ENCODE assay signal across 17 cellular contexts in the genomic region with DNA sequence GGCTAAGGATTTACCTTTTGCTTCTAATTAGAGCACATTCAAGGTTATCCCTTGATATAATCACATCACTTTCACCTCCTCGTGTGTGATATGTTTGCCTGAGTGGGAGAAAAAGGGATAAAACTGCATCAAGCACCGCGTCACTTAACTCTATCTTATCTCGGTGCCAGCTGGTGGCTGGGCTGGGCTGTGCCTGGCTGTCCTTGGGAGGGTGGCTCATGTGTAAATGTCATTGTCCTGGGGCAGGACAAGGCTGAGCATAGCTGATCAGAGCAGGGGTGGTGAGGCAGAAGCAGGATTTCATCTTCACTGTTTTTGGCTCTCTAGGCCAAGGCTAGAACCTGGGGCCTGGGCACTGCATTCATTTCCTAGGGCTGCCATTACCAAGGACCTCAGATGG.
DNase-seq lines count a peak whose midpoint lies in the region; ATAC-seq and TF ChIP-seq lines count a peak whose summit lies in the region.
"Had no signal": no experiment of that assay in that cellular context is flagged by ENCODE, and none has a peak within 500 bp of the region (broad histone marks: within the 10 kb centered on the region; RNA-seq: fewer than 3 reads in every experiment).

No MANE protein-coding gene starts in this region.

- H3K27ac ChIP-seq in heart left ventricle = peak overlapping the region in 5 of 12 donors; percentile 38 to 88 (median 56)
- H3K27ac ChIP-seq in testis = no peak overlapping the region

- H3K27me3 ChIP-seq in heart left ventricle (no peaks in the 10 kb centered on the region), testis (no peaks in the 10 kb centered on the region)
- H3K27me3 ChIP-seq: BLaER1 treated with 17β-estradiol and CSF1 and Interleukin-3, amounts not matched to agents 10 nM and 100 nM had no signal

- DNase-seq in NCI-H82 (lab: John Stamatoyannopoulos, UW) = peak; percentile 43
- DNase-seq in NCI-H82 treated with DMSO at 0.1 percent for 48 hours (lab: John Stamatoyannopoulos, UW; ENCODE audit: unreplicated experiment) = no peak
- peak in 4 of 5 donors; percentile 34 to 62 (median 44) for DNase-seq in heart left ventricle
- peak in 1 of 3 donors; percentile 42 for DNase-seq in mucosa of descending colon
- peak; percentile 39 for DNase-seq in testis
- no peak for DNase-seq in DMS79 treated with DMSO at 0.1 percent for 48 hours (lab: John Stamatoyannopoulos, UW)
- DNase-seq in DMS 273 treated with DMSO at 0.1 percent for 48 hours (lab: John Stamatoyannopoulos, UW) = no peak
- DNase-seq: 8988T, DMS153, MM.1S, NCI-H1105, NCI-H187 treated with DMSO at 0.1 percent for 48 hours, NCI-H2171 treated with DMSO at 0.1 percent for 48 hours, NCI-H510A, RPMI8226 had no signal

- TF ChIP-seq CTCF in heart left ventricle (IDR thresholded peaks at IDR 0.05) = no peak
- no peak for TF ChIP-seq CTCF in mucosa of descending colon (IDR thresholded peaks at IDR 0.05)
- no peak for TF ChIP-seq CTCF in testis (IDR thresholded peaks at IDR 0.05)

- TF ChIP-seq POLR2A in heart left ventricle (IDR thresholded peaks at IDR 0.05) (no peak), testis (IDR thresholded peaks at IDR 0.05) (no peak)

- intact Hi-C loops in heart left ventricle (cut with DNase I) = loop anchor here in 3 of 10 donors (2.0 to 5.0 kb wide), 3 partner anchors 39 to 49 kb away; no protein-coding TSS in a partner anchor
- intact Hi-C loops in mucosa of descending colon (cut with DNase I, micrococcal nuclease) = no loop called here
- intact Hi-C loops in testis (cut with DNase I; ENCODE audit: low total_unique reads) = no loop called here

- H3K4me3 ChIP-seq in heart left ventricle (no peak overlapping the region), mucosa of descending colon (no peak overlapping the region), testis (no peak overlapping the region)
- H3K4me3 ChIP-seq: BLaER1 treated with 17β-estradiol and CSF1 and Interleukin-3, amounts not matched to agents 10 nM and 100 nM had no signal

- H3K36me3 ChIP-seq in heart left ventricle (no peaks in the 10 kb centered on the region), mucosa of descending colon (ENCODE audit: low read depth) (no peaks in the 10 kb centered on the region), testis (ENCODE audit: low read depth, missing control alignments) (no peaks in the 10 kb centered on the region)

- WGBS in heart left ventricle, 4 donors = 26 to 47% (median 42%) methylated on average over 4 of the region's 4 CpGs
- WGBS in testis, 2 donors = 39 to 75% methylated on average over 4 of the region's 4 CpGs

- H3K9me3 ChIP-seq in heart left ventricle = no peaks in the 10 kb centered on the region
- H3K9me3 ChIP-seq in mucosa of descending colon = no peaks in the 10 kb centered on the region
- no peaks in the 10 kb centered on the region for H3K9me3 ChIP-seq in testis

- ATAC-seq in heart left ventricle (peak; percentile 39 to 63 (median 52)), mucosa of descending colon (peak; percentile 52), HG02610 (IDR thresholded peaks at IDR 0.05; ENCODE audit: unreplicated experiment) (no peak)

- H3K4me1 ChIP-seq in heart left ventricle = peaks cover 0 to 60% (median 14%) of the 10 kb centered on the region in 12 donors
- peaks cover 15% of the 10 kb centered on the region for H3K4me1 ChIP-seq in mucosa of descending colon (ENCODE audit: low read depth)
- no peaks in the 10 kb centered on the region for H3K4me1 ChIP-seq in testis

Comparison
In these comparisons a context has a peak if more than half of its experiments do, and no peak if none do; other contexts are left out.
1. DNase-seq: peak in NCI-H82 (single experiment), heart left ventricle (4 of 5) and testis (single experiment); none in NCI-H82 treated with DMSO at 0.1 percent for 48 hours (single experiment), DMS79 treated with DMSO at 0.1 percent for 48 hours (single experiment) and DMS 273 treated with DMSO at 0.1 percent for 48 hours (single experiment).